ENCODE assay signal across 14 cellular contexts in genomic region chr22:43118024-43118849, GRCh38. TPM values are rescaled to one million over a fixed set of nuclear protein-coding genes. Genes with fewer than 3 reads are reported as not detected.
A peak's percentile ranks its signal among the peaks of the same experiment; 100 is the strongest.
DNase-seq lines count a peak whose midpoint lies in the region; ATAC-seq and TF ChIP-seq lines count a peak whose summit lies in the region.
"Had no signal": no experiment of that assay in that cellular context is flagged by ENCODE, and none has a peak within 500 bp of the region (broad histone marks: within the 10 kb centered on the region; RNA-seq: fewer than 3 reads in every experiment).

No MANE protein-coding gene starts in this region.

- H3K27me3 Mint-ChIP-seq in activated T-helper 17 cell treated with anti-CD3 and anti-CD28 coated beads, Interleukin-2, amount 50 U/mL, for 72 hours: no peaks in the 10 kb centered on the region
- no peaks in the 10 kb centered on the region for H3K27me3 Mint-ChIP-seq in MCF 10A (ENCODE audit: insufficient read depth, unreplicated experiment)

- H3K27me3 ChIP-seq in Panc1 (ENCODE audit: control insufficient read depth, insufficient read depth, low read length) (no peaks in the 10 kb centered on the region), mucosa of stomach (ENCODE audit: control insufficient read depth, insufficient read depth, low read length) (no peaks in the 10 kb centered on the region)
- H3K27me3 ChIP-seq: adrenal gland had no signal

- no peaks in the 10 kb centered on the region for H3K36me3 ChIP-seq in Panc1 (ENCODE audit: control insufficient read depth, insufficient read depth, low read length)
- H3K36me3 ChIP-seq in mucosa of stomach (ENCODE audit: control insufficient read depth, insufficient read depth, low read length): no peaks in the 10 kb centered on the region
- H3K36me3 ChIP-seq: adrenal gland had no signal

- H3K9me3 ChIP-seq in Panc1 (ENCODE audit: control insufficient read depth, insufficient read depth, low read depth, low read length) (no peaks in the 10 kb centered on the region), mucosa of stomach (ENCODE audit: control insufficient read depth, low read length) (no peaks in the 10 kb centered on the region)
- H3K9me3 ChIP-seq: adrenal gland had no signal

- no peak overlapping the region for H3K27ac Mint-ChIP-seq in activated T-helper 17 cell treated with anti-CD3 and anti-CD28 coated beads, Interleukin-2, amount 50 U/mL, for 72 hours
- H3K27ac Mint-ChIP-seq in MCF 10A (ENCODE audit: low read depth, unreplicated experiment): no peak overlapping the region
- H3K27ac Mint-ChIP-seq: activated CD4-positive, alpha-beta T cell treated with anti-CD3 and anti-CD28 coated beads, Interleukin-2, amount 10 ng/mL, durations not matched to agents 24 days and 14 days had no signal

- CTCF ChIA-PET in Panc1 (lab: Charles Lee): no interaction called here
- CTCF ChIA-PET in MCF 10A (lab: Yijun Ruan, JAX): interaction anchor here (0.6 kb wide), 1 partner anchor 235 kb away, joined by 3 read pairs; no protein-coding TSS in a partner anchor

- no TSS peak for BruUV-seq in Panc1 (replicated peaks; lab: Mats Ljungman, UMichigan)
- BruUV-seq in MCF 10A (replicated peaks; lab: Mats Ljungman, UMichigan): no TSS peak

- H3K4me1 ChIP-seq in Panc1 (ENCODE audit: control insufficient read depth, insufficient read depth, low read length) (no peaks in the 10 kb centered on the region), mucosa of stomach (ENCODE audit: control insufficient read depth, insufficient read depth, low read length) (peaks cover 79% of the 10 kb centered on the region)
- H3K4me1 ChIP-seq: adrenal gland had no signal

- H3K4me3 Mint-ChIP-seq in activated T-helper 17 cell treated with anti-CD3 and anti-CD28 coated beads, Interleukin-2, amount 50 U/mL, for 72 hours: no peak overlapping the region
- H3K4me3 Mint-ChIP-seq in MCF 10A (ENCODE audit: unreplicated experiment): no peak overlapping the region
- H3K4me3 Mint-ChIP-seq: activated CD4-positive, alpha-beta T cell treated with anti-CD3 and anti-CD28 coated beads, Interleukin-2, amount 10 ng/mL, durations not matched to agents 24 days and 14 days; activated T-cell treated with anti-CD3 and anti-CD28 coated beads, Interleukin-2, amount 50 U/mL, for 4 hours had no signal

- H3K9me3 Mint-ChIP-seq in activated T-helper 17 cell treated with anti-CD3 and anti-CD28 coated beads, Interleukin-2, amount 50 U/mL, for 72 hours: no peaks in the 10 kb centered on the region
- no peaks in the 10 kb centered on the region for H3K9me3 Mint-ChIP-seq in MCF 10A (ENCODE audit: unreplicated experiment)
- H3K9me3 Mint-ChIP-seq: activated CD4-positive, alpha-beta T cell treated with anti-CD3 and anti-CD28 coated beads, Interleukin-2, amount 10 ng/mL, durations not matched to agents 24 days and 14 days; activated T-cell treated with anti-CD3 and anti-CD28 coated beads, Interleukin-2, amount 50 U/mL, for 4 hours had no signal

- POLR2A ChIA-PET in Panc1 (lab: Charles Lee): no interaction called here
- POLR2A ChIA-PET in MCF 10A (lab: Yijun Ruan, JAX): interaction anchor here (0.6 to 1.3 kb wide), 3 partner anchors 9 to 28 kb away, joined by 3 to 8 read pairs (median 3); no protein-coding TSS in a partner anchor

- in situ Hi-C loops in Panc1 (cut with HindIII; ENCODE audit: low pct_unique_long_range_greater_than_20kb, low sequenced_read_pairs): no loop called here

- peaks cover 5% of the 10 kb centered on the region for H3K4me1 Mint-ChIP-seq in activated T-helper 17 cell treated with anti-CD3 and anti-CD28 coated beads, Interleukin-2, amount 50 U/mL, for 72 hours
- H3K4me1 Mint-ChIP-seq in MCF 10A (ENCODE audit: insufficient read depth, unreplicated experiment): no peaks in the 10 kb centered on the region

- peak overlapping the region; percentile 3 for H3K4me3 ChIP-seq in GM12875 (ENCODE audit: low read depth, low read length)
- H3K4me3 ChIP-seq in Panc1 (ENCODE audit: low read depth in 2 of 2, low read length in 2 of 2): no peak overlapping the region
- no peak overlapping the region for H3K4me3 ChIP-seq in mucosa of stomach (ENCODE audit: low read length)
- H3K4me3 ChIP-seq: adrenal gland had no signal

- peak overlapping the region; percentile 23 for H3K9ac ChIP-seq in mucosa of stomach (ENCODE audit: low read length)

- no peak overlapping the region for H3K27ac ChIP-seq in Panc1 (ENCODE audit: low read length)
- H3K27ac ChIP-seq: adrenal gland had no signal

- ATAC-seq in HG02884 (IDR thresholded peaks at IDR 0.05; ENCODE audit: unreplicated experiment): peak; percentile 18
- 0 out of 2 replicates have a peak, but pooled peaks have one; percentile 35 for ATAC-seq in Panc1
- ATAC-seq in activated T-helper 17 cell treated with anti-CD3 and anti-CD28 coated beads, Interleukin-2, amount 50 U/mL, for 72 hours (replicated peaks): no peak
- ATAC-seq in GM21526 (IDR thresholded peaks at IDR 0.05; ENCODE audit: low FRiP score, unreplicated experiment): no peak
- ATAC-seq: activated T-cell treated with anti-CD3 and anti-CD28 coated beads, Interleukin-2, amount 50 U/mL, for 4 hours had no signal

- intact Hi-C loops in Panc1 (cut with micrococcal nuclease; ENCODE audit: unreplicated experiment) (no loop called here), MCF 10A (cut with micrococcal nuclease) (no loop called here)

- DNase-seq in Panc1 (ENCODE audit: low read depth, low spot score) (no peak), MCF 10A (ENCODE audit: unreplicated experiment) (no peak), SHP77 (lab: John Stamatoyannopoulos, UW) (no peak)
- DNase-seq: activated CD4-positive, alpha-beta T cell treated with anti-CD3 and anti-CD28 coated beads, Interleukin-2, amount 10 ng/mL, durations not matched to agents 24 days and 14 days; activated T-cell treated with anti-CD3 and anti-CD28 coated beads, Interleukin-2, amount 50 U/mL, for 4 hours; adrenal gland; midbrain; NCI-H1436; stimulated activated CD4-positive, alpha-beta T cell treated with anti-CD3 and anti-CD28 coated beads, Interleukin-12 subunit alpha, Interleukin-12 subunit beta, amount 100 ng/mL, for 4 hours had no signal

- H3K36me3 Mint-ChIP-seq in activated T-helper 17 cell treated with anti-CD3 and anti-CD28 coated beads, Interleukin-2, amount 50 U/mL, for 72 hours (ENCODE audit: low read depth): no peaks in the 10 kb centered on the region
- H3K36me3 Mint-ChIP-seq in MCF 10A (ENCODE audit: insufficient read depth, unreplicated experiment): peaks cover 12% of the 10 kb centered on the region

- no peak for TF ChIP-seq CTCF in GM12875 (IDR thresholded peaks at IDR 0.05; ENCODE audit: borderline replicate concordance, insufficient read depth, low read depth, low read length)
- no peak for TF ChIP-seq CTCF in Panc1 (IDR thresholded peaks at IDR 0.05)
- TF ChIP-seq CTCF in MCF 10A (IDR thresholded peaks at IDR 0.05; ENCODE audit: unreplicated experiment): no peak

RNA-seq across cellular contexts. Expression of gene BIK, which starts 7.7 kb away (rescaled TPM):
- total RNA-seq in Panc1 (2021; ENCODE audit: unreplicated experiment): 0.18 TPM
- not detected for polyA plus RNA-seq in Panc1 (2012; ENCODE audit: insufficient read length)
- total RNA-seq in activated T-helper 17 cell treated with anti-CD3 and anti-CD28 coated beads, Interleukin-2, amount 50 U/mL, for 72 hours: 1 to 10 TPM; 1.9 to 4.0 TPM
- 7.3 and 10.0 TPM in 2 replicates for total RNA-seq in MCF 10A (2022)

RNA-seq across cellular contexts. Expression of gene MCAT, which starts 25.0 kb away (rescaled TPM):
- total RNA-seq in Panc1 (2021; ENCODE audit: unreplicated experiment) (16.3 TPM), MCF 10A (2022) (17.6 and 18.8 TPM in 2 replicates)
- 25.1 TPM for polyA plus RNA-seq in Panc1 (2012; ENCODE audit: insufficient read length)
- total RNA-seq in activated T-helper 17 cell treated with anti-CD3 and anti-CD28 coated beads, Interleukin-2, amount 50 U/mL, for 72 hours: 10 to 100 TPM in 1 of 2 donors, 1 to 10 TPM in 1; 7.3 to 18.2 TPM

RNA-seq across cellular contexts. Expression of gene TTLL1, which starts 29.0 kb away (rescaled TPM):
- 4.6 TPM for total RNA-seq in Panc1 (2021; ENCODE audit: unreplicated experiment)
- polyA plus RNA-seq in Panc1 (2012; ENCODE audit: insufficient read length): 9.6 TPM
- 1 to 10 TPM; 2.9 to 4.1 TPM for total RNA-seq in activated T-helper 17 cell treated with anti-CD3 and anti-CD28 coated beads, Interleukin-2, amount 50 U/mL, for 72 hours
- 3.3 and 3.6 TPM in 2 replicates for total RNA-seq in MCF 10A (2022)

RNA-seq across cellular contexts. Expression of gene TSPO, which starts 33.1 kb away (rescaled TPM):
- total RNA-seq in Panc1 (2021; ENCODE audit: unreplicated experiment): 144 TPM
- polyA plus RNA-seq in Panc1 (2012; ENCODE audit: insufficient read length): 228 TPM
- 100 to 1,000 TPM; 127 to 199 TPM for total RNA-seq in activated T-helper 17 cell treated with anti-CD3 and anti-CD28 coated beads, Interleukin-2, amount 50 U/mL, for 72 hours
- total RNA-seq in MCF 10A (2022): 294 and 308 TPM in 2 replicates

Comparison
In these comparisons a context has a peak if more than half of its experiments do, and no peak if none do; other contexts are left out.
1. ATAC-seq: peak in HG02884 (single experiment) and Panc1 (single experiment); none in activated T-helper 17 cell treated with anti-CD3 and anti-CD28 coated beads, Interleukin-2, amount 50 U/mL, for 72 hours (single experiment) and GM21526 (single experiment).